In the genomic region with DNA sequence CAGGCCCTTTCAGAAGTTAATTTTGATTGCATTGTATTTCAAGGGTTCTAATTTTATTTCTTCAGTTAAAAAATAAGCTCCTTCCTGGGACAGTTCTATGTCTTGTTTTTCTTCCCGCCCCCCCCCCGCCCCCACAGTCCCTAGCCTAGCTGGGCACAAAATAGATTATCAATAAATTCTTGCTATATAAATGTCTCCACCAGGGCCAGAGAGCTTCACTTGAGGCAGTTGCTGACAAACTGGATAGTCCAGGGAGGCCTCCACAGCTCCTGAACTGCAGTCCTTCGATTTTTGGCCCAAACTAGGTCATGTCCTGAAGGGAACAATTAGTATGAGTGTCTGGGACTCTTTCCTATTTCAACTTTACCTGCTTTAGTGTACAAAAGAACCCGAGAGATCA, we compare ENCODE assay signal across 15 cellular contexts. TPM values are rescaled to one million over a fixed set of nuclear protein-coding genes. Genes with fewer than 3 reads are reported as not detected.
DNase-seq lines count a peak whose midpoint lies in the region; ATAC-seq, FAIRE-seq and TF ChIP-seq lines count a peak whose summit lies in the region.
"Had no signal": no experiment of that assay in that cellular context is flagged by ENCODE, and none has a peak within 500 bp of the region (broad histone marks: within the 10 kb centered on the region; RNA-seq: fewer than 3 reads in every experiment).

No MANE protein-coding gene starts in this region.

- H2AFZ ChIP-seq in K562 (ENCODE audit: low read depth, low read length), result no peak overlapping the region

- no peak for TF ChIP-seq POLR2A in A549 (IDR thresholded peaks at IDR 0.05; ENCODE audit: low read length)
- no peak for TF ChIP-seq POLR2A in K562 (conservative IDR thresholded peaks at IDR 0.05)

- no peaks in the 10 kb centered on the region for H3K79me2 ChIP-seq in K562 (ENCODE audit: control insufficient read depth, insufficient read depth, low read length)

- H3K4me2 ChIP-seq in A549 (no peak overlapping the region), K562 (ENCODE audit: insufficient read depth, low read length) (no peak overlapping the region)
- H3K4me2 ChIP-seq: BLaER1 treated with 17β-estradiol and CSF1 and Interleukin-3, amounts not matched to agents 10 nM and 100 nM had no signal

- TF ChIP-seq EP300 in A549 (IDR thresholded peaks at IDR 0.05) (no peak), K562 (IDR thresholded peaks at IDR 0.05; ENCODE audit: low read length) (no peak)

- H3K36me3 ChIP-seq in A673 (ENCODE audit: insufficient read depth, low read length, poor library complexity, severe bottlenecking) (peaks cover 77% of the 10 kb centered on the region), K562 (ENCODE audit: control insufficient read depth, insufficient read depth, low read length) (peaks cover 83% of the 10 kb centered on the region)

- no peak overlapping the region for H3K9ac ChIP-seq in K562 (ENCODE audit: insufficient read depth in 1 of 2, low read depth in 2 of 2, low read length in 2 of 2)
- H3K9ac ChIP-seq: BLaER1 treated with 17β-estradiol and CSF1 and Interleukin-3, amounts not matched to agents 10 nM and 100 nM had no signal

- TF ChIP-seq CTCF in A549 (IDR thresholded peaks at IDR 0.05) (no peak), A673 (conservative IDR thresholded peaks at IDR 0.05; ENCODE audit: low read depth, low read length) (no peak), K562 (IDR thresholded peaks at IDR 0.05 in 2 of 3, conservative IDR thresholded peaks at IDR 0.05 in 1 of 3; ENCODE audit: insufficient read depth in 2 of 3, low read depth in 1 of 3, low read length in 3 of 3) (no peak), progenitor cell of endocrine pancreas (IDR thresholded peaks at IDR 0.05; ENCODE audit: unreplicated experiment) (no peak)

- in situ Hi-C loops in K562 (cut with MboI), result no loop called here

- no peak for TF ChIP-seq RAD21 in A549 (conservative IDR thresholded peaks at IDR 0.05 in 1 of 2, IDR thresholded peaks at IDR 0.05 in 1 of 2)
- TF ChIP-seq RAD21 in K562 (CRISPR knock-in tag; conservative IDR thresholded peaks at IDR 0.05 in 1 of 2, IDR thresholded peaks at IDR 0.05 in 1 of 2), result no peak

- FAIRE-seq in A549 (lab: Jason Lieb, UNC) (no peak), K562 (lab: Jason Lieb, UNC) (no peak)
- FAIRE-seq: GM19239, H1 had no signal

- H3K4me3 ChIP-seq in A549 (no peak overlapping the region), A673 (ENCODE audit: low read depth, low read length, poor library complexity, severe bottlenecking) (no peak overlapping the region), K562 (no peak overlapping the region)
- H3K4me3 ChIP-seq: BLaER1 treated with 17β-estradiol and CSF1 and Interleukin-3, amounts not matched to agents 10 nM and 100 nM; HAP-1 had no signal

- CTCF ChIA-PET in A549 (lab: Yijun Ruan, JAX), result interaction anchor here (1.3 to 2.5 kb wide), 4 partner anchors 11 to 68 kb away, joined by 3 to 7 read pairs (median 5); no protein-coding TSS in a partner anchor
- CTCF ChIA-PET in A673 (lab: Charles Lee), result no interaction called here
- CTCF ChIA-PET in K562 (lab: Yijun Ruan, JAX; ENCODE audit: low intra/inter-chr PET ratio), result no interaction called here

- no TSS peak for BruUV-seq in A673 (replicated peaks; lab: Mats Ljungman, UMichigan)
- BruUV-seq in K562 (replicated peaks; lab: Mats Ljungman, UMichigan), result no TSS peak

- POLR2A ChIA-PET in A549 (lab: Yijun Ruan, JAX) (no interaction called here), A673 (lab: Charles Lee; ENCODE audit: low non-redundant PET) (no interaction called here), K562 (lab: Yijun Ruan, JAX) (interaction anchor here (0.5 to 1.3 kb wide), 3 partner anchors 11 to 242 kb away, joined by 3 to 4 read pairs (median 3); no protein-coding TSS in a partner anchor)

- 87% methylated on average over 2 of the region's 4 CpGs for WGBS in A549 (ENCODE audit: missing lambda C conversion rate)
- WGBS in K562 (ENCODE audit: insufficient coverage, low coverage, missing lambda C conversion rate), result 90% methylated on average over 4 of the region's 4 CpGs

- intact Hi-C loops in A673 (cut with micrococcal nuclease; ENCODE audit: unreplicated experiment) (no loop called here), K562 (cut with micrococcal nuclease) (no loop called here)

- peak overlapping the region; percentile 81 for H3K27ac Mint-ChIP-seq in progenitor cell of endocrine pancreas
- H3K27ac Mint-ChIP-seq: HFFc6 had no signal

- H3K4me1 Mint-ChIP-seq in progenitor cell of endocrine pancreas (ENCODE audit: low read depth), result no peaks in the 10 kb centered on the region

- no peaks in the 10 kb centered on the region for H3K9me1 ChIP-seq in K562 (ENCODE audit: control insufficient read depth, insufficient read depth, low read length)

- H3K4me3 Mint-ChIP-seq in progenitor cell of endocrine pancreas (ENCODE audit: low read depth), result no peak overlapping the region
- H3K4me3 Mint-ChIP-seq: CD4-positive, CD25-positive, alpha-beta regulatory T cell; HFFc6 had no signal

- peaks cover 5% of the 10 kb centered on the region; the same call in 1 of the 2 replicates for H4K20me1 ChIP-seq in K562 (replicated peaks; ENCODE audit: control insufficient read depth, insufficient read depth, low read length)

- H3K9me3 ChIP-seq in A549, result no peaks in the 10 kb centered on the region
- no peaks in the 10 kb centered on the region for H3K9me3 ChIP-seq in A673 (ENCODE audit: low read depth, low read length, poor library complexity, severe bottlenecking)
- H3K9me3 ChIP-seq in K562 (replicated peaks; ENCODE audit: control insufficient read depth, insufficient read depth, low read depth, low read length), result no peaks in the 10 kb centered on the region
- H3K9me3 ChIP-seq: BLaER1 treated with 17β-estradiol and CSF1 and Interleukin-3, amounts not matched to agents 10 nM and 100 nM; HAP-1 had no signal

- ATAC-seq in A549, result peak; percentile 24 to 70; a peak in 3 of 6 replicates
- peak; percentile 24; the same call in 1 of the 3 replicates for ATAC-seq in K562

- DNase-seq in A549 (ENCODE audit: low read depth in 1 of 2, low spot score in 1 of 2), result no peak
- DNase-seq in A673 (ENCODE audit: low spot score), result no peak
- peak in 2 of 4 experiments; percentile 38 to 44 for DNase-seq in K562 (ENCODE audit: extremely low read depth in 1 of 4, low spot score in 3 of 4)
- DNase-seq in progenitor cell of endocrine pancreas (ENCODE audit: low spot score, unreplicated experiment), result no peak
- no peak for DNase-seq in AML-193 (lab: John Stamatoyannopoulos, UW)
- DNase-seq in HT-29 (ENCODE audit: low spot score), result no peak
- DNase-seq: CD4-positive, CD25-positive, alpha-beta regulatory T cell; DMS53; GF-D8; HFFc6; IMR-90 had no signal

- no peaks in the 10 kb centered on the region for H3K27me3 ChIP-seq in A673 (replicated peaks; ENCODE audit: insufficient read depth, low read depth, low read length, poor library complexity)
- H3K27me3 ChIP-seq in K562 (ENCODE audit: control insufficient read depth in 2 of 2, insufficient read depth in 2 of 2, low read length in 2 of 2), result no peaks in the 10 kb centered on the region

- H3K4me1 ChIP-seq in A549 (no peaks in the 10 kb centered on the region), A673 (ENCODE audit: insufficient read depth, low read length, poor library complexity, severe bottlenecking) (no peaks in the 10 kb centered on the region), K562 (replicated peaks in 1 of 2; ENCODE audit: control insufficient read depth in 2 of 2, insufficient read depth in 2 of 2, low read length in 2 of 2) (no peaks in the 10 kb centered on the region)
- H3K4me1 ChIP-seq: BLaER1 treated with 17β-estradiol and CSF1 and Interleukin-3, amounts not matched to agents 10 nM and 100 nM; HAP-1 had no signal

- no peak overlapping the region for H3K27ac ChIP-seq in A549
- H3K27ac ChIP-seq in A673 (ENCODE audit: low read depth, low read length, poor library complexity, severe bottlenecking), result peak overlapping the region; percentile 16
- H3K27ac ChIP-seq in K562 (ENCODE audit: extremely low read depth, low read depth, low read length), result no peak overlapping the region
- H3K27ac ChIP-seq: BLaER1 treated with 17β-estradiol and CSF1 and Interleukin-3, amounts not matched to agents 10 nM and 100 nM had no signal

- no peaks in the 10 kb centered on the region for H3K9me3 Mint-ChIP-seq in progenitor cell of endocrine pancreas (ENCODE audit: low read depth)
- H3K9me3 Mint-ChIP-seq: CD4-positive, CD25-positive, alpha-beta regulatory T cell; HFFc6 had no signal

- H3K27me3 Mint-ChIP-seq in progenitor cell of endocrine pancreas, result no peaks in the 10 kb centered on the region
- H3K27me3 Mint-ChIP-seq: CD4-positive, CD25-positive, alpha-beta regulatory T cell had no signal

- peaks cover 43% of the 10 kb centered on the region for H3K36me3 Mint-ChIP-seq in progenitor cell of endocrine pancreas (ENCODE audit: insufficient read depth)

TF ChIP-seq in A549, 52 proteins besides CTCF, POLR2A, EP300 and RAD21 (continues in another document):
- TF ChIP-seq MAFK (IDR thresholded peaks at IDR 0.05; ENCODE audit: partially characterized antibody), result no peak

RNA-seq across cellular contexts. Expression of gene CSPG5, which starts 9.9 kb away (rescaled TPM):
- polyA plus RNA-seq in A549 (2011; rRNA removed), result 0.14 and 0.38 TPM in 2 replicates
- 0.42 and 0.78 TPM in 2 replicates for polyA plus RNA-seq in A549 (2012; cell fraction: cytosol; rRNA removed)
- polyA plus RNA-seq in A549 (2012; cell fraction: nucleus; rRNA removed), result 0.65 and 0.75 TPM in 2 replicates
- polyA plus RNA-seq in A549 (2017; fragmentation: RNase III; extraction: RNeasy Plus Mini Kit Qiagen cat#74134 plus additional on column Dnase treatment), result 0.93 to 1.1 TPM (median 1.1 TPM) in 3 replicates
- 0.08 and 0.44 TPM in 2 replicates for polyA minus RNA-seq in A549 (2011; rRNA and poly(A)+ RNA removed)
- total RNA-seq in A673 (2021), result 21.7 and 25.0 TPM in 2 replicates
- 1.4 and 3.6 TPM in 2 replicates for total RNA-seq in K562 (2011; cell fraction: chromatin; rRNA removed; ENCODE audit: low replicate concordance)
- total RNA-seq in K562 (2011; cell fraction: nucleolus; rRNA removed), result 3.3 and 4.2 TPM in 2 replicates
- 3.7 and 4.4 TPM in 2 replicates for total RNA-seq in K562 (2011; cell fraction: nucleoplasm; rRNA removed)
- 2.5 and 3.4 TPM in 2 replicates for total RNA-seq in K562 (2014; rRNA removed)
- total RNA-seq in K562 (2014; rRNA removed; fragmentation: Illumina TruSeq; extraction: Trizol), result 1.4 and 1.8 TPM in 2 replicates
- total RNA-seq in K562 (2015; rRNA removed; fragmentation: Illumina TruSeq; extraction: Trizol), result 1.3 and 1.4 TPM in 2 replicates
- total RNA-seq in K562 (2021), result 2.9 and 3.3 TPM in 2 replicates
- 2.2 and 2.4 TPM in 2 replicates for polyA plus RNA-seq in K562 (2011; rRNA removed)
- 2.4 and 4.0 TPM in 2 replicates for polyA plus RNA-seq in K562 (2011; cell fraction: cytosol; rRNA removed)
- polyA plus RNA-seq in K562 (2011; cell fraction: nucleus; rRNA removed), result 1.2 and 2.2 TPM in 2 replicates
- 1.6 and 2.7 TPM in 2 replicates for polyA plus RNA-seq in K562 (2012)
- polyA plus RNA-seq in K562 (2014; fragmentation: Illumina TruSeq; extraction: Trizol), result 2.6 and 3.3 TPM in 2 replicates
- polyA plus RNA-seq in K562 (2014; fragmentation: Nextera tagmentation; extraction: Ambion mirVana), result under 1 TPM; 0.06 to 0.17 TPM
- polyA plus RNA-seq in K562 (2014; rRNA removed), result 2.6 and 4.5 TPM in 2 replicates
- polyA minus RNA-seq in K562 (2011; rRNA and poly(A)+ RNA removed), result 0.72 and 1.3 TPM in 2 replicates
- 2.3 and 2.8 TPM in 2 replicates for polyA minus RNA-seq in K562 (2011; cell fraction: cytosol; rRNA and poly(A)+ RNA removed)
- polyA minus RNA-seq in K562 (2011; cell fraction: nucleus; rRNA and poly(A)+ RNA removed), result 0.56 and 0.81 TPM in 2 replicates
- total RNA-seq in progenitor cell of endocrine pancreas, result 1.7 and 2.5 TPM in 2 replicates
- 1.2 and 2.1 TPM in 2 replicates for total RNA-seq in HT-29 (2014; rRNA removed; shearing (Covaris generic))
- total RNA-seq: CD4-positive, CD25-positive, alpha-beta regulatory T cell had no signal
